8 cellular contexts compared by ENCODE assay signal in genomic region chr16:84548971-84549844, GRCh38. TPM values are rescaled to one million over a fixed set of nuclear protein-coding genes. Genes with fewer than 3 reads are reported as not detected.
DNase-seq lines count a peak whose midpoint lies in the region; ATAC-seq, FAIRE-seq and TF ChIP-seq lines count a peak whose summit lies in the region.

No MANE protein-coding gene starts in this region.

- H3K4me1 ChIP-seq in adrenal gland (replicated peaks in 1 of 2) (no peaks in the 10 kb centered on the region), mucosa of descending colon (ENCODE audit: low read depth) (no peaks in the 10 kb centered on the region), uterus (no peaks in the 10 kb centered on the region)

- peak; percentile 48 to 49 for ATAC-seq in left cardiac atrium
- ATAC-seq in Right ventricle myocardium superior (ENCODE audit: poor library complexity), result no peak
- ATAC-seq in mucosa of descending colon, result peak; percentile 58
- no peak for ATAC-seq in omental fat pad (ENCODE audit: low FRiP score)

- 54 to 65% (median 56%) methylated on average over 19 to 25 of the region's 25 CpGs for WGBS in adrenal gland, 4 donors

- DNase-seq in left cardiac atrium, result no peak
- no peak for DNase-seq in Right ventricle myocardium superior
- DNase-seq in adrenal gland, result peak in 6 of 7 donors; percentile 36 to 80 (median 54)
- DNase-seq in mucosa of descending colon, result peak in 1 of 3 donors; percentile 35
- peak in 1 of 2 donors; percentile 43 for DNase-seq in uterus
- DNase-seq in omental fat pad (ENCODE audit: low spot score), result no peak
- no peak for DNase-seq in SW480 (ENCODE audit: low spot score)
- DNase-seq in GM19239 (ENCODE audit: insufficient read length, low spot score), result no peak

- H3K4me3 ChIP-seq in adrenal gland, result no peak overlapping the region
- no peak overlapping the region for H3K4me3 ChIP-seq in mucosa of descending colon
- H3K4me3 ChIP-seq in uterus, result no peak overlapping the region

- no peak for TF ChIP-seq CTCF in adrenal gland (IDR thresholded peaks at IDR 0.05)
- TF ChIP-seq CTCF in mucosa of descending colon (IDR thresholded peaks at IDR 0.05), result no peak
- TF ChIP-seq CTCF in uterus (IDR thresholded peaks at IDR 0.05), result no peak
- TF ChIP-seq CTCF in omental fat pad (IDR thresholded peaks at IDR 0.05), result no peak

- TF ChIP-seq POLR2A in adrenal gland (IDR thresholded peaks at IDR 0.05) (no peak), uterus (IDR thresholded peaks at IDR 0.05) (no peak)

- no peaks in the 10 kb centered on the region for H3K9me3 ChIP-seq in adrenal gland (replicated peaks in 1 of 3)
- H3K9me3 ChIP-seq in mucosa of descending colon, result no peaks in the 10 kb centered on the region
- no peaks in the 10 kb centered on the region for H3K9me3 ChIP-seq in uterus

- H3K27ac ChIP-seq in adrenal gland (peak overlapping the region in 3 of 5 donors; percentile 40 to 82 (median 59)), uterus (peak overlapping the region; percentile 15 to 45)

- H3K36me3 ChIP-seq in adrenal gland (replicated peaks in 1 of 2), result no peaks in the 10 kb centered on the region
- H3K36me3 ChIP-seq in mucosa of descending colon (ENCODE audit: low read depth), result no peaks in the 10 kb centered on the region
- no peaks in the 10 kb centered on the region for H3K36me3 ChIP-seq in uterus

- intact Hi-C loops in left cardiac atrium (cut with DNase I) (no loop called here), Right ventricle myocardium superior (cut with DNase I) (no loop called here), adrenal gland (cut with DNase I) (no loop called here), mucosa of descending colon (cut with DNase I, micrococcal nuclease) (no loop called here), uterus (cut with DNase I; ENCODE audit: low total_unique reads) (no loop called here)

- FAIRE-seq in GM19239 (lab: Jason Lieb, UNC), result no peak

- H3K27me3 ChIP-seq in adrenal gland (no peaks in the 10 kb centered on the region), uterus (no peaks in the 10 kb centered on the region)

RNA-seq across cellular contexts. Expression of gene MEAK7, which starts 44.7 kb away (rescaled TPM):
- total RNA-seq in left cardiac atrium (1 to 10 TPM; 5.2 to 6.7 TPM), Right ventricle myocardium superior (5.0 TPM), adrenal gland (10 to 100 TPM in 2 of 8 donors, 1 to 10 TPM in 6; 3.6 to 14.1 (median 7.3) TPM), mucosa of descending colon (10 to 100 TPM; 18.4 to 23.9 (median 22.2) TPM), uterus (10 to 100 TPM; 11.3 to 26.8 (median 21.4) TPM), omental fat pad (1 to 10 TPM; 6.4 to 9.1 (median 8.4) TPM)
- polyA plus RNA-seq in adrenal gland, result 1 to 10 TPM; 3.8 to 4.2 (median 4.2) TPM

Comparison
In these comparisons a context has a peak if more than half of its experiments do, and no peak if none do; other contexts are left out.
1. ATAC-seq: peak in left cardiac atrium (2 of 2) and mucosa of descending colon (single experiment); none in Right ventricle myocardium superior (single experiment) and omental fat pad (single experiment).
2. DNase-seq: peak in adrenal gland (6 of 7); none in left cardiac atrium (single experiment), Right ventricle myocardium superior (single experiment), omental fat pad (single experiment), SW480 (single experiment) and GM19239 (single experiment).